1 cellular context compared by ENCODE assay signal in genomic region chr17:82648761-82649474, GRCh38.
TF ChIP-seq lines count a peak whose summit lies in the region.

No MANE protein-coding gene starts in this region.

TF ChIP-seq in HepG2, 621 proteins besides CTCF, POLR2A, EP300 and RAD21 (continued from another document and continues in another):
- TF ChIP-seq ARID4A (CRISPR knock-in tag; IDR thresholded peaks at IDR 0.05; ENCODE audit: borderline replicate concordance) (no peak), CREB3 (CRISPR knock-in tag; IDR thresholded peaks at IDR 0.05) (no peak), KMT2A (CRISPR knock-in tag; IDR thresholded peaks at IDR 0.05) (no peak), ZNF451 (CRISPR knock-in tag; IDR thresholded peaks at IDR 0.05) (no peak), ZNF549 (CRISPR knock-in tag; IDR thresholded peaks at IDR 0.05) (no peak), BORCS8-MEF2B (CRISPR knock-in tag; IDR thresholded peaks at IDR 0.05) (no peak), ZNF891 (CRISPR knock-in tag; IDR thresholded peaks at IDR 0.05) (no peak), CEBPB (IDR thresholded peaks at IDR 0.05; ENCODE audit: borderline replicate concordance, low read depth, low read length) (no peak), TSC22D2 (CRISPR knock-in tag; IDR thresholded peaks at IDR 0.05; ENCODE audit: borderline replicate concordance) (no peak), ATF3 (CRISPR knock-in tag; IDR thresholded peaks at IDR 0.05) (no peak), ZNF670 (CRISPR knock-in tag; IDR thresholded peaks at IDR 0.05; ENCODE audit: borderline replicate concordance) (no peak), FOXJ3 (CRISPR knock-in tag; IDR thresholded peaks at IDR 0.05; ENCODE audit: borderline replicate concordance) (no peak), ZNF781 (CRISPR knock-in tag; IDR thresholded peaks at IDR 0.05; ENCODE audit: borderline replicate concordance, not compliant biosample characterization) (no peak), ZNF512 (CRISPR knock-in tag; IDR thresholded peaks at IDR 0.05) (no peak), KDM2A (CRISPR knock-in tag; IDR thresholded peaks at IDR 0.05; ENCODE audit: borderline replicate concordance, low read depth) (no peak), FLYWCH1 (CRISPR knock-in tag; IDR thresholded peaks at IDR 0.05) (no peak), ZNF142 (CRISPR knock-in tag; IDR thresholded peaks at IDR 0.05) (no peak), TFDP2 (CRISPR knock-in tag; IDR thresholded peaks at IDR 0.05) (no peak), NR0B2 (CRISPR knock-in tag; IDR thresholded peaks at IDR 0.05) (no peak), SNAI1 (CRISPR knock-in tag; IDR thresholded peaks at IDR 0.05; ENCODE audit: borderline replicate concordance) (peak; percentile 36; the same call in 1 of the 2 replicates), SIX1 (CRISPR knock-in tag; IDR thresholded peaks at IDR 0.05; ENCODE audit: borderline replicate concordance) (no peak), PBX3 (CRISPR knock-in tag; IDR thresholded peaks at IDR 0.05; ENCODE audit: borderline replicate concordance) (no peak), NR2F2 (IDR thresholded peaks at IDR 0.05; ENCODE audit: borderline replicate concordance, low read depth) (no peak), HNRNPK (IDR thresholded peaks at IDR 0.05; ENCODE audit: low read depth, low read length, poor library complexity, severe bottlenecking) (peak; percentile 96), ZMYM3 (CRISPR knock-in tag; IDR thresholded peaks at IDR 0.05) (no peak), ZNF709 (CRISPR knock-in tag; IDR thresholded peaks at IDR 0.05) (no peak), REXO4 (CRISPR knock-in tag; IDR thresholded peaks at IDR 0.05; ENCODE audit: borderline replicate concordance) (no peak; the same call in 1 of the 2 replicates), MAFF (IDR thresholded peaks at IDR 0.05; ENCODE audit: low read depth, low read length) (no peak), ZNF484 (CRISPR knock-in tag; IDR thresholded peaks at IDR 0.05; ENCODE audit: borderline replicate concordance, low read depth) (no peak), KLF16 (CRISPR knock-in tag; IDR thresholded peaks at IDR 0.05) (no peak), RBM22 (optimal IDR thresholded peaks at IDR 0.05; ENCODE audit: low read length) (no peak), SP2 (CRISPR knock-in tag; IDR thresholded peaks at IDR 0.05) (no peak), ZNF770 (CRISPR knock-in tag; IDR thresholded peaks at IDR 0.05) (no peak), ZBTB7A (CRISPR knock-in tag; IDR thresholded peaks at IDR 0.05) (peak; percentile 48; the same call in 1 of the 2 replicates), ZFP82 (CRISPR knock-in tag; IDR thresholded peaks at IDR 0.05; ENCODE audit: borderline replicate concordance) (peak; percentile 33; the same call in 1 of the 2 replicates), SP1 (IDR thresholded peaks at IDR 0.05) (no peak), SP1 (CRISPR knock-in tag; IDR thresholded peaks at IDR 0.05) (0 out of 2 replicates have a peak, but pooled peaks have one; percentile 24), ZNF362 (CRISPR knock-in tag; IDR thresholded peaks at IDR 0.05; ENCODE audit: borderline replicate concordance) (no peak), ZNF430 (CRISPR knock-in tag; IDR thresholded peaks at IDR 0.05) (no peak), U2AF1 (optimal IDR thresholded peaks at IDR 0.05; ENCODE audit: low read depth, low read length) (no peak), KLF13 (CRISPR knock-in tag; IDR thresholded peaks at IDR 0.05) (no peak), NFYC (CRISPR knock-in tag; IDR thresholded peaks at IDR 0.05) (no peak), REPIN1 (CRISPR knock-in tag; IDR thresholded peaks at IDR 0.05; ENCODE audit: borderline replicate concordance, low read depth) (no peak)
